23 cellular contexts compared by ENCODE assay signal in the genomic region with DNA sequence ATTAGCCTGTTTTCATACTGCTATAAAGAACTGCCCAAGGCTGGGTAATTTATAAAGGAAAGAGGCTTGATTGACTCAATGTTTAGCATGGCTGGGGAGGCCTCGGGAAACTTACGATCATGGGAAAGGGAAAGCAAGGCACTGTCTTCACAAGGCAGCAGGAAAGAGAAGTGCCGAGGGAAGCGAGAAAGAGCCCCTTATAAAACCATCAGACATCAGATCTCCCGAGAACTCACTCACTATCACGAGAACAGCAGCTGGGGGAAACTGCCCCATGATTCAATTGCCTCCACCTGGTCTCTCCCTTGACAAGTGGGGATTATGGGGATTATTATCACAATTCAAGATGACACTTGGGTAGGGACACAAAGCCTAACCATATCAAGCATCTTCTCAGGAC. TPM values are rescaled to one million over a fixed set of nuclear protein-coding genes. Genes with fewer than 3 reads are reported as not detected.
DNase-seq lines count a peak whose midpoint lies in the region; ATAC-seq and TF ChIP-seq lines count a peak whose summit lies in the region.
"Had no signal": no experiment of that assay in that cellular context is flagged by ENCODE, and none has a peak within 500 bp of the region (broad histone marks: within the 10 kb centered on the region; RNA-seq: fewer than 3 reads in every experiment).

No MANE protein-coding gene starts in this region.

- intact Hi-C loops in upper lobe of right lung (cut with DNase I) = no loop called here

- no peak for TF ChIP-seq CTCF in upper lobe of right lung (IDR thresholded peaks at IDR 0.05)
- TF ChIP-seq CTCF in mesothelial cell of epicardium (IDR thresholded peaks at IDR 0.05; ENCODE audit: unreplicated experiment) = no peak

- H3K9me3 ChIP-seq in upper lobe of right lung = no peaks in the 10 kb centered on the region
- H3K9me3 ChIP-seq: BE2C, HAP-1, Peyer's patch, SJCRH30 had no signal

- H3K4me1 Mint-ChIP-seq in activated naive CD8-positive, alpha-beta T cell treated with anti-CD3 and anti-CD28 coated beads, Interleukin-2, amount 50 U/mL, for 24 hours = no peaks in the 10 kb centered on the region
- H3K4me1 Mint-ChIP-seq in mesothelial cell of epicardium = peaks cover 39% of the 10 kb centered on the region
- H3K4me1 Mint-ChIP-seq in natural killer cell treated with Interleukin-12 subunit alpha and Interleukin-12 subunit beta and Interleukin-15 and Interleukin-18, amount 100 ng/mL, for 72 hours (ENCODE audit: low read depth in 2 of 2) = no peaks in the 10 kb centered on the region

- H3K4me3 Mint-ChIP-seq in activated naive CD8-positive, alpha-beta T cell treated with anti-CD3 and anti-CD28 coated beads, Interleukin-2, amount 50 U/mL, for 24 hours = no peak overlapping the region
- H3K4me3 Mint-ChIP-seq in mesothelial cell of epicardium = no peak overlapping the region
- no peak overlapping the region for H3K4me3 Mint-ChIP-seq in natural killer cell treated with Interleukin-12 subunit alpha and Interleukin-12 subunit beta and Interleukin-15 and Interleukin-18, amount 100 ng/mL, for 72 hours
- H3K4me3 Mint-ChIP-seq: CD4-positive, alpha-beta T cell; GM23338 had no signal

- no peaks in the 10 kb centered on the region for H3K27me3 Mint-ChIP-seq in activated naive CD8-positive, alpha-beta T cell treated with anti-CD3 and anti-CD28 coated beads, Interleukin-2, amount 50 U/mL, for 24 hours
- H3K27me3 Mint-ChIP-seq in mesothelial cell of epicardium (ENCODE audit: low read depth) = no peaks in the 10 kb centered on the region
- H3K27me3 Mint-ChIP-seq in natural killer cell treated with Interleukin-12 subunit alpha and Interleukin-12 subunit beta and Interleukin-15 and Interleukin-18, amount 100 ng/mL, for 72 hours = peaks cover 0 to 2% of the 10 kb centered on the region in 2 donors

- H3K4me3 ChIP-seq in upper lobe of right lung = no peak overlapping the region
- H3K4me3 ChIP-seq: GM12878, GM23338, HAP-1, Peyer's patch, SJCRH30 had no signal

- H3K27ac ChIP-seq in upper lobe of right lung = no peak overlapping the region
- H3K27ac ChIP-seq: Peyer's patch, SJCRH30 had no signal

- peak; percentile 25 for DNase-seq in activated effector memory CD4-positive, alpha-beta T cell treated with anti-CD3 and anti-CD28 coated beads, Interleukin-2, amount 50 U/mL, for 16 hours
- DNase-seq in activated effector memory CD4-positive, alpha-beta T cell treated with Interleukin-2 at 50 U/mL for 16 hours = no peak
- DNase-seq in NCI-H524 (lab: John Stamatoyannopoulos, UW) (peak; percentile 84 to 96), epidermal melanocyte (ENCODE audit: insufficient read length, low spot score) (peak; percentile 12), upper lobe of right lung (peak; percentile 8), mesothelial cell of epicardium (ENCODE audit: low spot score in 2 of 2, unreplicated experiment in 2 of 2) (no peak)
- DNase-seq in activated naive CD8-positive, alpha-beta T cell treated with anti-CD3 and anti-CD28 coated beads, Interleukin-2, amount 50 U/mL, for 24 hours = no peak
- DNase-seq in natural killer cell treated with Interleukin-12 subunit alpha and Interleukin-12 subunit beta and Interleukin-15 and Interleukin-18, amount 100 ng/mL, for 72 hours (ENCODE audit: low spot score) = no peak
- DNase-seq: BE2C, COR-L47, DND-41, MM.1S, NCI-H1048, NCI-H1417 treated with DMSO at 0.1 percent for 48 hours, NCI-H187 treated with DMSO at 0.1 percent for 48 hours, NCI-H226, NCI-H510A treated with DMSO at 0.1 percent for 48 hours had no signal

- ATAC-seq in upper lobe of right lung = no peak
- no peak for ATAC-seq in activated naive CD8-positive, alpha-beta T cell treated with anti-CD3 and anti-CD28 coated beads, Interleukin-2, amount 50 U/mL, for 24 hours
- no peak for ATAC-seq in natural killer cell treated with Interleukin-12 subunit alpha and Interleukin-12 subunit beta and Interleukin-15 and Interleukin-18, amount 100 ng/mL, for 72 hours
- ATAC-seq: GM12878, GM23338 had no signal

- no peak overlapping the region for H3K27ac Mint-ChIP-seq in activated naive CD8-positive, alpha-beta T cell treated with anti-CD3 and anti-CD28 coated beads, Interleukin-2, amount 50 U/mL, for 24 hours
- no peak overlapping the region for H3K27ac Mint-ChIP-seq in mesothelial cell of epicardium
- no peak overlapping the region for H3K27ac Mint-ChIP-seq in natural killer cell treated with Interleukin-12 subunit alpha and Interleukin-12 subunit beta and Interleukin-15 and Interleukin-18, amount 100 ng/mL, for 72 hours
- H3K27ac Mint-ChIP-seq: CD4-positive, alpha-beta T cell; GM23338 had no signal

- no peaks in the 10 kb centered on the region for H3K9me3 Mint-ChIP-seq in activated naive CD8-positive, alpha-beta T cell treated with anti-CD3 and anti-CD28 coated beads, Interleukin-2, amount 50 U/mL, for 24 hours
- H3K9me3 Mint-ChIP-seq in mesothelial cell of epicardium = no peaks in the 10 kb centered on the region
- H3K9me3 Mint-ChIP-seq in natural killer cell treated with Interleukin-12 subunit alpha and Interleukin-12 subunit beta and Interleukin-15 and Interleukin-18, amount 100 ng/mL, for 72 hours = no peaks in the 10 kb centered on the region
- H3K9me3 Mint-ChIP-seq: CD4-positive, alpha-beta T cell; GM23338 had no signal

- H3K27me3 ChIP-seq in upper lobe of right lung = no peaks in the 10 kb centered on the region
- H3K27me3 ChIP-seq: BE2C, Peyer's patch, SJCRH30 had no signal

- no peaks in the 10 kb centered on the region for H3K36me3 Mint-ChIP-seq in activated naive CD8-positive, alpha-beta T cell treated with anti-CD3 and anti-CD28 coated beads, Interleukin-2, amount 50 U/mL, for 24 hours (ENCODE audit: low read depth)
- H3K36me3 Mint-ChIP-seq in mesothelial cell of epicardium = no peaks in the 10 kb centered on the region
- no peaks in the 10 kb centered on the region for H3K36me3 Mint-ChIP-seq in natural killer cell treated with Interleukin-12 subunit alpha and Interleukin-12 subunit beta and Interleukin-15 and Interleukin-18, amount 100 ng/mL, for 72 hours

- no peaks in the 10 kb centered on the region for H3K4me1 ChIP-seq in upper lobe of right lung
- H3K4me1 ChIP-seq: Peyer's patch had no signal

- no peaks in the 10 kb centered on the region for H3K36me3 ChIP-seq in upper lobe of right lung
- H3K36me3 ChIP-seq: BE2C, HAP-1, Peyer's patch, SJCRH30 had no signal

RNA-seq across cellular contexts. Expression of a gene that starts 23.3 kb away (rescaled TPM):
- 191 TPM for total RNA-seq in upper lobe of right lung
- 82.9 to 88.6 TPM (median 85.9 TPM) in 3 replicates for total RNA-seq in mesothelial cell of epicardium
- 10 to 100 TPM; 12.1 to 26.8 TPM for total RNA-seq in natural killer cell treated with Interleukin-12 subunit alpha and Interleukin-12 subunit beta and Interleukin-15 and Interleukin-18, amount 100 ng/mL, for 72 hours

Comparison
In these comparisons a context has a peak if more than half of its experiments do, and no peak if none do; other contexts are left out.
1. DNase-seq: peak in activated effector memory CD4-positive, alpha-beta T cell treated with anti-CD3 and anti-CD28 coated beads, Interleukin-2, amount 50 U/mL, for 16 hours (single experiment), NCI-H524 (2 of 2), epidermal melanocyte (single experiment) and upper lobe of right lung (single experiment); none in activated effector memory CD4-positive, alpha-beta T cell treated with Interleukin-2 at 50 U/mL for 16 hours (single experiment), activated naive CD8-positive, alpha-beta T cell treated with anti-CD3 and anti-CD28 coated beads, Interleukin-2, amount 50 U/mL, for 24 hours (single experiment), mesothelial cell of epicardium (0 of 2) and natural killer cell treated with Interleukin-12 subunit alpha and Interleukin-12 subunit beta and Interleukin-15 and Interleukin-18, amount 100 ng/mL, for 72 hours (single experiment).